Comparison of ENCODE assay signal across 23 cellular contexts in the genomic region with DNA sequence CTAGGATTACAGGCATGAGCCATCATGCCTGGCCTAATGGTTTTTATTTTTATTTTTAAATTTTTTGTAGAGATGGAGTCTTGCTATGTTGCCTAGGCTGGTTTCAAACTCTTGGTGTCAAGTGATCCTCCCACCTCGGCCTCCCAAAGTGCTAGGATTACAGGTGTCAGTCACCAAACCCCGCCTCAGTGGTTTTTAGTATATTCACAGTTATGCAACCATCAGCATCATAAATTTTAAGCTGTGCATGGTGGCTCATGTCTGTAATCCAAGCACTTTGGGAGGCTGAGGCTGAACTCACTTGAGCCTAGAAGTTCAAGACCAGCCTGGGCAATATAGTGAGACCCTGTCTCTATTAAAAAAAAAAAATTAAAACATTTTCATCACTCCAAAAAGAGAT. TPM values are rescaled to one million over a fixed set of nuclear protein-coding genes. Genes with fewer than 3 reads are reported as not detected.
DNase-seq lines count a peak whose midpoint lies in the region; ATAC-seq, FAIRE-seq and TF ChIP-seq lines count a peak whose summit lies in the region.
"Had no signal": no experiment of that assay in that cellular context is flagged by ENCODE, and none has a peak within 500 bp of the region (broad histone marks: within the 10 kb centered on the region; RNA-seq: fewer than 3 reads in every experiment).

No MANE protein-coding gene starts in this region.

- CTCF ChIA-PET in activated CD8-positive, alpha-beta T cell treated with anti-CD3 and anti-CD28 coated beads for 36 hours (lab: Charles Lee), result interaction anchor here (1.0 to 1.6 kb wide), 2 partner anchors 16 to 49 kb away, joined by 3 to 4 read pairs; no protein-coding TSS in a partner anchor
- CTCF ChIA-PET in activated CD8-positive, alpha-beta T cell treated with anti-CD3 and anti-CD28 coated beads, Interleukin-2, amount 10 ng/mL, durations not matched to agents 7 days and 5 days (lab: Charles Lee), result interaction anchor here (1.1 kb wide), 1 partner anchor 53 kb away, joined by 3 read pairs; no protein-coding TSS in a partner anchor

- peaks cover 47% of the 10 kb centered on the region for H3K79me2 ChIP-seq in DOHH2 (ENCODE audit: control insufficient read depth, low read length)

- peaks cover 58% of the 10 kb centered on the region for H3K36me3 Mint-ChIP-seq in activated CD8-positive, alpha-beta T cell treated with anti-CD3 and anti-CD28 coated beads for 36 hours (ENCODE audit: low read depth)
- H3K36me3 Mint-ChIP-seq in activated CD8-positive, alpha-beta T cell treated with anti-CD3 and anti-CD28 coated beads, Interleukin-2, amount 10 ng/mL, durations not matched to agents 7 days and 5 days (ENCODE audit: low read depth), result peaks cover 57% of the 10 kb centered on the region
- H3K36me3 Mint-ChIP-seq in activated naive CD8-positive, alpha-beta T cell treated with anti-CD3 and anti-CD28 coated beads, Interleukin-2, amount 50 U/mL, for 24 hours (ENCODE audit: low read depth), result peaks cover 43% of the 10 kb centered on the region
- no peaks in the 10 kb centered on the region for H3K36me3 Mint-ChIP-seq in natural killer cell

- H3K27ac Mint-ChIP-seq in activated CD8-positive, alpha-beta T cell treated with anti-CD3 and anti-CD28 coated beads for 36 hours, result peak overlapping the region; percentile 59
- no peak overlapping the region for H3K27ac Mint-ChIP-seq in activated CD8-positive, alpha-beta T cell treated with anti-CD3 and anti-CD28 coated beads, Interleukin-2, amount 10 ng/mL, durations not matched to agents 7 days and 5 days
- H3K27ac Mint-ChIP-seq in activated naive CD8-positive, alpha-beta T cell treated with anti-CD3 and anti-CD28 coated beads, Interleukin-2, amount 50 U/mL, for 24 hours, result peak overlapping the region; percentile 62
- peak overlapping the region; percentile 86 to 95 for H3K27ac Mint-ChIP-seq in natural killer cell

- H3F3A ChIP-seq in DOHH2 (ENCODE audit: control insufficient read depth, insufficient read depth), result peaks cover 12% of the 10 kb centered on the region; the same call in 1 of the 2 replicates

- peaks cover 2% of the 10 kb centered on the region for H4K20me1 ChIP-seq in DOHH2 (ENCODE audit: control insufficient read depth, insufficient read depth, low read depth, low read length)

- FAIRE-seq in kidney (lab: Jason Lieb, UNC), result no peak
- FAIRE-seq: GM12878 had no signal

- H3K9ac ChIP-seq in kidney (ENCODE audit: low read length in 2 of 2), result no peak overlapping the region

- H3K4me3 Mint-ChIP-seq in activated CD8-positive, alpha-beta T cell treated with anti-CD3 and anti-CD28 coated beads for 36 hours, result no peak overlapping the region
- H3K4me3 Mint-ChIP-seq in activated CD8-positive, alpha-beta T cell treated with anti-CD3 and anti-CD28 coated beads, Interleukin-2, amount 10 ng/mL, durations not matched to agents 7 days and 5 days, result no peak overlapping the region
- H3K4me3 Mint-ChIP-seq in activated naive CD8-positive, alpha-beta T cell treated with anti-CD3 and anti-CD28 coated beads, Interleukin-2, amount 50 U/mL, for 24 hours, result no peak overlapping the region
- no peak overlapping the region for H3K4me3 Mint-ChIP-seq in natural killer cell

- H3K4me2 ChIP-seq in DOHH2 (ENCODE audit: low read length), result peak overlapping the region; percentile 52; the same call in 1 of the 2 replicates

- H3K4me1 ChIP-seq in DOHH2 (ENCODE audit: control insufficient read depth, low read length) (peaks cover 28% of the 10 kb centered on the region), kidney (ENCODE audit: control insufficient read depth in 1 of 2, insufficient read depth in 1 of 2, low read depth in 1 of 2, low read length in 2 of 2) (no peaks in the 10 kb centered on the region)
- H3K4me1 ChIP-seq: Caco-2 had no signal

- H3K4me1 Mint-ChIP-seq in activated CD8-positive, alpha-beta T cell treated with anti-CD3 and anti-CD28 coated beads for 36 hours (ENCODE audit: low read depth), result peaks cover 56% of the 10 kb centered on the region
- H3K4me1 Mint-ChIP-seq in activated CD8-positive, alpha-beta T cell treated with anti-CD3 and anti-CD28 coated beads, Interleukin-2, amount 10 ng/mL, durations not matched to agents 7 days and 5 days (ENCODE audit: low read depth), result peaks cover 73% of the 10 kb centered on the region
- H3K4me1 Mint-ChIP-seq in activated naive CD8-positive, alpha-beta T cell treated with anti-CD3 and anti-CD28 coated beads, Interleukin-2, amount 50 U/mL, for 24 hours, result peaks cover 56% of the 10 kb centered on the region
- peaks cover 54 to 70% of the 10 kb centered on the region in 2 donors for H3K4me1 Mint-ChIP-seq in natural killer cell

- H3K9me3 ChIP-seq in DOHH2 (ENCODE audit: control insufficient read depth, insufficient read depth, low read length) (no peaks in the 10 kb centered on the region), kidney (ENCODE audit: control insufficient read depth in 1 of 2, low read length in 2 of 2) (no peaks in the 10 kb centered on the region)
- H3K9me3 ChIP-seq: Caco-2 had no signal

- no peak overlapping the region; the same call in 1 of the 2 replicates for H3K4me3 ChIP-seq in DOHH2 (ENCODE audit: low read length)
- no peak overlapping the region for H3K4me3 ChIP-seq in kidney (ENCODE audit: low read length in 2 of 2)
- H3K4me3 ChIP-seq: GM12878 had no signal

- no peaks in the 10 kb centered on the region for H3K27me3 Mint-ChIP-seq in activated CD8-positive, alpha-beta T cell treated with anti-CD3 and anti-CD28 coated beads for 36 hours
- no peaks in the 10 kb centered on the region for H3K27me3 Mint-ChIP-seq in activated CD8-positive, alpha-beta T cell treated with anti-CD3 and anti-CD28 coated beads, Interleukin-2, amount 10 ng/mL, durations not matched to agents 7 days and 5 days (ENCODE audit: low read depth)
- no peaks in the 10 kb centered on the region for H3K27me3 Mint-ChIP-seq in activated naive CD8-positive, alpha-beta T cell treated with anti-CD3 and anti-CD28 coated beads, Interleukin-2, amount 50 U/mL, for 24 hours
- no peaks in the 10 kb centered on the region for H3K27me3 Mint-ChIP-seq in natural killer cell (ENCODE audit: low read depth in 2 of 2)
- H3K27me3 Mint-ChIP-seq: CD4-positive, CD25-positive, alpha-beta regulatory T cell had no signal

- DNase-seq in activated CD8-positive, alpha-beta T cell treated with anti-CD3 and anti-CD28 coated beads for 36 hours, result no peak
- DNase-seq in activated CD8-positive, alpha-beta T cell treated with anti-CD3 and anti-CD28 coated beads, Interleukin-2, amount 10 ng/mL, durations not matched to agents 7 days and 5 days, result no peak
- DNase-seq in activated naive CD8-positive, alpha-beta T cell treated with anti-CD3 and anti-CD28 coated beads, Interleukin-2, amount 50 U/mL, for 24 hours, result no peak
- DNase-seq in natural killer cell, result no peak
- no peak for DNase-seq in middle frontal gyrus (ENCODE audit: extremely low spot score, low spot score)
- no peak for DNase-seq in kidney
- DNase-seq: 8988T; Caco-2; CD4-positive, CD25-positive, alpha-beta regulatory T cell; DMS 273 treated with DMSO at 0.1 percent for 48 hours; GOT3; HCEC 1CT; KG1; MV-4-11; NCI-H1694; NCI-H2081; NCI-H2171 treated with DMSO at 0.1 percent for 48 hours; NCI-H446; NCI-H526 had no signal

- H3K27ac ChIP-seq in DOHH2 (ENCODE audit: low read depth, low read length) (no peak overlapping the region), kidney (ENCODE audit: low read depth in 2 of 2, low read length in 2 of 2) (no peak overlapping the region)

- TF ChIP-seq CTCF in activated CD8-positive, alpha-beta T cell treated with anti-CD3 and anti-CD28 coated beads for 36 hours (IDR thresholded peaks at IDR 0.05), result no peak
- no peak for TF ChIP-seq CTCF in DOHH2 (IDR thresholded peaks at IDR 0.05; ENCODE audit: low read depth, low read length, poor library complexity, severe bottlenecking)
- TF ChIP-seq CTCF in natural killer cell (IDR thresholded peaks at IDR 0.05), result no peak
- TF ChIP-seq CTCF in kidney (IDR thresholded peaks at IDR 0.05; ENCODE audit: borderline replicate concordance, extremely low read depth, insufficient read depth), result no peak

- H3K27me3 ChIP-seq in DOHH2 (ENCODE audit: control insufficient read depth, low read length), result no peaks in the 10 kb centered on the region

- no peaks in the 10 kb centered on the region for H3K9me2 ChIP-seq in DOHH2 (replicated peaks; ENCODE audit: control insufficient read depth, low read length)

- intact Hi-C loops in activated CD8-positive, alpha-beta T cell treated with anti-CD3 and anti-CD28 coated beads for 36 hours (cut with micrococcal nuclease), result no loop called here
- intact Hi-C loops in natural killer cell (cut with micrococcal nuclease) (no loop called here), kidney (cut with DNase I) (no loop called here)

- no peaks in the 10 kb centered on the region for H3K9me3 Mint-ChIP-seq in activated CD8-positive, alpha-beta T cell treated with anti-CD3 and anti-CD28 coated beads for 36 hours
- H3K9me3 Mint-ChIP-seq in activated CD8-positive, alpha-beta T cell treated with anti-CD3 and anti-CD28 coated beads, Interleukin-2, amount 10 ng/mL, durations not matched to agents 7 days and 5 days (ENCODE audit: insufficient read depth), result no peaks in the 10 kb centered on the region
- no peaks in the 10 kb centered on the region for H3K9me3 Mint-ChIP-seq in activated naive CD8-positive, alpha-beta T cell treated with anti-CD3 and anti-CD28 coated beads, Interleukin-2, amount 50 U/mL, for 24 hours
- no peaks in the 10 kb centered on the region for H3K9me3 Mint-ChIP-seq in natural killer cell
- H3K9me3 Mint-ChIP-seq: CD4-positive, CD25-positive, alpha-beta regulatory T cell had no signal

- H3K36me3 ChIP-seq in DOHH2 (ENCODE audit: control insufficient read depth, low read length), result no peaks in the 10 kb centered on the region
- no peaks in the 10 kb centered on the region for H3K36me3 ChIP-seq in kidney (ENCODE audit: control insufficient read depth in 1 of 2, insufficient read depth in 2 of 2, low read length in 2 of 2)

- no peak for ATAC-seq in activated CD8-positive, alpha-beta T cell treated with anti-CD3 and anti-CD28 coated beads for 36 hours
- ATAC-seq in activated CD8-positive, alpha-beta T cell treated with anti-CD3 and anti-CD28 coated beads, Interleukin-2, amount 10 ng/mL, durations not matched to agents 7 days and 5 days, result no peak
- no peak for ATAC-seq in activated naive CD8-positive, alpha-beta T cell treated with anti-CD3 and anti-CD28 coated beads, Interleukin-2, amount 50 U/mL, for 24 hours
- ATAC-seq in natural killer cell (peak in 2 of 3 donors; percentile 54 to 59), GM18909 (IDR thresholded peaks at IDR 0.05; ENCODE audit: poor library complexity, unreplicated experiment) (no peak)
- ATAC-seq: Right ventricle myocardium inferior had no signal

- POLR2A ChIA-PET in activated CD8-positive, alpha-beta T cell treated with anti-CD3 and anti-CD28 coated beads for 36 hours (lab: Charles Lee), result interaction anchor here (0.6 to 3.5 kb wide), 5 partner anchors 13 to 817 kb away, joined by 3 to 20 read pairs (median 3); no protein-coding TSS in a partner anchor
- POLR2A ChIA-PET in activated CD8-positive, alpha-beta T cell treated with anti-CD3 and anti-CD28 coated beads, Interleukin-2, amount 10 ng/mL, durations not matched to agents 7 days and 5 days (lab: Charles Lee), result interaction anchor here (0.5 to 1.8 kb wide), 3 partner anchors 21 to 483 kb away, joined by 3 to 5 read pairs (median 4); no protein-coding TSS in a partner anchor

RNA-seq across cellular contexts. Expression of gene PIK3CD, which starts 28.6 kb away (rescaled TPM):
- 100 to 1,000 TPM; 152 to 158 TPM for total RNA-seq in activated CD8-positive, alpha-beta T cell treated with anti-CD3 and anti-CD28 coated beads for 36 hours
- total RNA-seq in activated CD8-positive, alpha-beta T cell treated with anti-CD3 and anti-CD28 coated beads, Interleukin-2, amount 10 ng/mL, durations not matched to agents 7 days and 5 days, result 100 to 1,000 TPM; 283 to 285 TPM
- total RNA-seq in natural killer cell (100 to 1,000 TPM; 171 to 240 (median 198) TPM), kidney (19.7 TPM)
- 5.3 TPM for polyA plus RNA-seq in kidney (ENCODE audit: insufficient read depth, low read depth, low replicate concordance)

Comparison
In these comparisons a context has a peak if more than half of its experiments do, and no peak if none do; other contexts are left out.
1. ATAC-seq: peak in natural killer cell (2 of 3); none in activated CD8-positive, alpha-beta T cell treated with anti-CD3 and anti-CD28 coated beads for 36 hours (single experiment), activated CD8-positive, alpha-beta T cell treated with anti-CD3 and anti-CD28 coated beads, Interleukin-2, amount 10 ng/mL, durations not matched to agents 7 days and 5 days (single experiment), activated naive CD8-positive, alpha-beta T cell treated with anti-CD3 and anti-CD28 coated beads, Interleukin-2, amount 50 U/mL, for 24 hours (single experiment) and GM18909 (single experiment).